1 cellular context compared by ENCODE assay signal in the genomic region with DNA sequence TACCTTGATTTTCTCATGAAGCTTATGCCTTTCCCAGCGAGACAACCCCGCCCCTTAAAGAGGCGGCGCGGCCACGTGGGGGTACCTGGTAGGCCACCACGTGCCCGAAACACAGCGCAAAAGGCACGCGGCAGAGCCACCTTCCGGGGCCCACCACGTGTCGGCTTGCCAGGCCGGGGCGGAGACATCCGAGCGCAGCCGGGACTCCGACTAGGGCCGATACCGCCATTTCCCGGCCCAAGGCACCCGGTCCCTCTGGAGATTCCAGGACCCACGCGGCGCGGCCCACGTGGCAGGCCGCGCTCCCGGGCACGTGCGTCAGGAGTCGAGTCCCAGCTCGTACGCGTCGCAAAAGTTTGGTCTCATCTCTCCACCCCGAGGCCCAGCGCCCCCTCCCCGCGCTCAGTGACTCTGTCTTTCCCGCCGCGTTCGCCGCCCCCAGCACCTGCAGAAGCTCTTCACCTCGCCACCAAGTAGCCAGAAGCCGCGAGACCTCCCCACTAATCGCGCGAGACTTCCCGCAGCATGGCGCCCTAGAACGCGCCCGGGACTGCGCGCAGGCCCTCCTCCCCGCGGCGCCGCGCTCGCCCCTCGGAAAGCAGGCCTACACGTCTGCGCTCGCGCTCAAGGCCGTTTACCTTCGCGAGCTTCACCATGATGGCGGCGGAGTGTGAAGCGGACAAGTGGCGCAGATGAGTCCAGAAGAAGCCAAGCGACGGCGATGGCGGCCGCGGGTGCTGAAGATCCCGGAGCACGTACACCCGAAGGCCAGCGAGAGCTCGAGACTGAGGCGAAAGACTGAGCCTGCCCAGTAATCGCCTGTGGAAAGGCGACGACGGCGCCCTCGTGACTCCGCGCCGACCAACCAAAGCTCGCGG.
TF ChIP-seq lines count a peak whose summit lies in the region.

A gene with protein sequence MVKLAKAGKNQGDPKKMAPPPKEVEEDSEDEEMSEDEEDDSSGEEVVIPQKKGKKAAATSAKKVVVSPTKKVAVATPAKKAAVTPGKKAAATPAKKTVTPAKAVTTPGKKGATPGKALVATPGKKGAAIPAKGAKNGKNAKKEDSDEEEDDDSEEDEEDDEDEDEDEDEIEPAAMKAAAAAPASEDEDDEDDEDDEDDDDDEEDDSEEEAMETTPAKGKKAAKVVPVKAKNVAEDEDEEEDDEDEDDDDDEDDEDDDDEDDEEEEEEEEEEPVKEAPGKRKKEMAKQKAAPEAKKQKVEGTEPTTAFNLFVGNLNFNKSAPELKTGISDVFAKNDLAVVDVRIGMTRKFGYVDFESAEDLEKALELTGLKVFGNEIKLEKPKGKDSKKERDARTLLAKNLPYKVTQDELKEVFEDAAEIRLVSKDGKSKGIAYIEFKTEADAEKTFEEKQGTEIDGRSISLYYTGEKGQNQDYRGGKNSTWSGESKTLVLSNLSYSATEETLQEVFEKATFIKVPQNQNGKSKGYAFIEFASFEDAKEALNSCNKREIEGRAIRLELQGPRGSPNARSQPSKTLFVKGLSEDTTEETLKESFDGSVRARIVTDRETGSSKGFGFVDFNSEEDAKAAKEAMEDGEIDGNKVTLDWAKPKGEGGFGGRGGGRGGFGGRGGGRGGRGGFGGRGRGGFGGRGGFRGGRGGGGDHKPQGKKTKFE (minus strand): TSS at position 787 of the 878 bp plus-strand sequence. CDS start 131 bp downstream, at position 656.

TF ChIP-seq in WTC11, 78 proteins besides CTCF, POLR2A, EP300 and RAD21 (continued from another document):
- TF ChIP-seq, protein P1, sequence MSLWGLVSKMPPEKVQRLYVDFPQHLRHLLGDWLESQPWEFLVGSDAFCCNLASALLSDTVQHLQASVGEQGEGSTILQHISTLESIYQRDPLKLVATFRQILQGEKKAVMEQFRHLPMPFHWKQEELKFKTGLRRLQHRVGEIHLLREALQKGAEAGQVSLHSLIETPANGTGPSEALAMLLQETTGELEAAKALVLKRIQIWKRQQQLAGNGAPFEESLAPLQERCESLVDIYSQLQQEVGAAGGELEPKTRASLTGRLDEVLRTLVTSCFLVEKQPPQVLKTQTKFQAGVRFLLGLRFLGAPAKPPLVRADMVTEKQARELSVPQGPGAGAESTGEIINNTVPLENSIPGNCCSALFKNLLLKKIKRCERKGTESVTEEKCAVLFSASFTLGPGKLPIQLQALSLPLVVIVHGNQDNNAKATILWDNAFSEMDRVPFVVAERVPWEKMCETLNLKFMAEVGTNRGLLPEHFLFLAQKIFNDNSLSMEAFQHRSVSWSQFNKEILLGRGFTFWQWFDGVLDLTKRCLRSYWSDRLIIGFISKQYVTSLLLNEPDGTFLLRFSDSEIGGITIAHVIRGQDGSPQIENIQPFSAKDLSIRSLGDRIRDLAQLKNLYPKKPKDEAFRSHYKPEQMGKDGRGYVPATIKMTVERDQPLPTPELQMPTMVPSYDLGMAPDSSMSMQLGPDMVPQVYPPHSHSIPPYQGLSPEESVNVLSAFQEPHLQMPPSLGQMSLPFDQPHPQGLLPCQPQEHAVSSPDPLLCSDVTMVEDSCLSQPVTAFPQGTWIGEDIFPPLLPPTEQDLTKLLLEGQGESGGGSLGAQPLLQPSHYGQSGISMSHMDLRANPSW (CRISPR knock-in tag; conservative IDR thresholded peaks at IDR 0.05; ENCODE audit: low read depth), result peak; percentile 87; the same call in 1 of the 2 replicates
- TF ChIP-seq, protein P2, sequence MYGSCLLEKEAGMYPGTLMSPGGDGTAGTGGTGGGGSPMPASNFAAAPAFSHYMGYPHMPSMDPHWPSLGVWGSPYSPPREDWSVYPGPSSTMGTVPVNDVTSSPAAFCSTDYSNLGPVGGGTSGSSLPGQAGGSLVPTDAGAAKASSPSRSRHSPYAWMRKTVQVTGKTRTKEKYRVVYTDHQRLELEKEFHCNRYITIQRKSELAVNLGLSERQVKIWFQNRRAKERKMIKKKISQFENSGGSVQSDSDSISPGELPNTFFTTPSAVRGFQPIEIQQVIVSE (CRISPR knock-in tag; IDR thresholded peaks at IDR 0.05; ENCODE audit: borderline replicate concordance), result no peak
- TF ChIP-seq, protein P3, sequence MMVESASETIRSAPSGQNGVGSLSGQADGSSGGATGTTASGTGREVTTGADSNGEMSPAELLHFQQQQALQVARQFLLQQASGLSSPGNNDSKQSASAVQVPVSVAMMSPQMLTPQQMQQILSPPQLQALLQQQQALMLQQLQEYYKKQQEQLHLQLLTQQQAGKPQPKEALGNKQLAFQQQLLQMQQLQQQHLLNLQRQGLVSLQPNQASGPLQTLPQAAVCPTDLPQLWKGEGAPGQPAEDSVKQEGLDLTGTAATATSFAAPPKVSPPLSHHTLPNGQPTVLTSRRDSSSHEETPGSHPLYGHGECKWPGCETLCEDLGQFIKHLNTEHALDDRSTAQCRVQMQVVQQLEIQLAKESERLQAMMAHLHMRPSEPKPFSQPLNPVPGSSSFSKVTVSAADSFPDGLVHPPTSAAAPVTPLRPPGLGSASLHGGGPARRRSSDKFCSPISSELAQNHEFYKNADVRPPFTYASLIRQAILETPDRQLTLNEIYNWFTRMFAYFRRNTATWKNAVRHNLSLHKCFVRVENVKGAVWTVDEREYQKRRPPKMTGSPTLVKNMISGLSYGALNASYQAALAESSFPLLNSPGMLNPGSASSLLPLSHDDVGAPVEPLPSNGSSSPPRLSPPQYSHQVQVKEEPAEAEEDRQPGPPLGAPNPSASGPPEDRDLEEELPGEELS (CRISPR knock-in tag; IDR thresholded peaks at IDR 0.05), result no peak; the same call in none of the 2 replicates
- TF ChIP-seq ZNF423 (CRISPR knock-in tag; IDR thresholded peaks at IDR 0.05), result no peak
- TF ChIP-seq, protein P4, sequence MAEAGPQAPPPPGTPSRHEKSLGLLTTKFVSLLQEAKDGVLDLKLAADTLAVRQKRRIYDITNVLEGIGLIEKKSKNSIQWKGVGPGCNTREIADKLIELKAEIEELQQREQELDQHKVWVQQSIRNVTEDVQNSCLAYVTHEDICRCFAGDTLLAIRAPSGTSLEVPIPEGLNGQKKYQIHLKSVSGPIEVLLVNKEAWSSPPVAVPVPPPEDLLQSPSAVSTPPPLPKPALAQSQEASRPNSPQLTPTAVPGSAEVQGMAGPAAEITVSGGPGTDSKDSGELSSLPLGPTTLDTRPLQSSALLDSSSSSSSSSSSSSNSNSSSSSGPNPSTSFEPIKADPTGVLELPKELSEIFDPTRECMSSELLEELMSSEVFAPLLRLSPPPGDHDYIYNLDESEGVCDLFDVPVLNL (CRISPR knock-in tag; IDR thresholded peaks at IDR 0.05; ENCODE audit: borderline replicate concordance, low read depth), result peak; percentile 83; the same call in 1 of the 2 replicates
- peak; percentile 90; the same call in 1 of the 2 replicates for TF ChIP-seq NR3C1 (CRISPR knock-in tag; conservative IDR thresholded peaks at IDR 0.05; ENCODE audit: low read depth)
- TF ChIP-seq ZNF416 (CRISPR knock-in tag; IDR thresholded peaks at IDR 0.05), result peak; percentile 68; the same call in 1 of the 2 replicates
- peak; percentile 48; the same call in 1 of the 2 replicates for TF ChIP-seq CBFB (CRISPR knock-in tag; IDR thresholded peaks at IDR 0.05; ENCODE audit: low read depth)
- peak; percentile 81; the same call in 1 of the 2 replicates for TF ChIP-seq ZBTB21 (CRISPR knock-in tag; IDR thresholded peaks at IDR 0.05; ENCODE audit: borderline replicate concordance)
- TF ChIP-seq EMX1 (CRISPR knock-in tag; IDR thresholded peaks at IDR 0.05), result no peak
- TF ChIP-seq NFATC4 (CRISPR knock-in tag; IDR thresholded peaks at IDR 0.05), result peak; percentile 78; the same call in 1 of the 2 replicates
